Comparison of ENCODE assay signal across 1 cellular context in genomic region chr5:42876375-42876844, GRCh38.
TF ChIP-seq lines count a peak whose summit lies in the region.

No MANE protein-coding gene starts in this region.

TF ChIP-seq in K562, 482 proteins besides CTCF, POLR2A, EP300 and RAD21 (continued from another document and continues in another):
- TF ChIP-seq CTBP1 (IDR thresholded peaks at IDR 0.05; ENCODE audit: borderline replicate concordance) (peak; percentile 49; the same call in 1 of the 2 replicates), MNT (conservative IDR thresholded peaks at IDR 0.05) (peak in 1 of 2 experiments; percentile 59; a peak in 2 of 4 replicates), ARID1B (IDR thresholded peaks at IDR 0.05) (peak; percentile 91), ELF4 (CRISPR knock-in tag; IDR thresholded peaks at IDR 0.05) (no peak), PBX2 (CRISPR knock-in tag; IDR thresholded peaks at IDR 0.05; ENCODE audit: low read depth) (peak; percentile 74), PBX2 (tag; conservative IDR thresholded peaks at IDR 0.05; ENCODE audit: low read depth) (peak; percentile 99), EP400 (IDR thresholded peaks at IDR 0.05) (0 out of 2 replicates have a peak, but pooled peaks have one; percentile 31), ZNF316 (IDR thresholded peaks at IDR 0.05) (peak; percentile 99), ZNF280B (CRISPR knock-in tag; IDR thresholded peaks at IDR 0.05) (no peak), ZFP36 (IDR thresholded peaks at IDR 0.05; ENCODE audit: low read depth, low read length, partially characterized antibody) (peak; percentile 15), SFPQ (IDR thresholded peaks at IDR 0.05; ENCODE audit: low read depth, low read length) (no peak), ARID3B (CRISPR knock-in tag; IDR thresholded peaks at IDR 0.05; ENCODE audit: borderline replicate concordance) (no peak), NELFE (IDR thresholded peaks at IDR 0.05; ENCODE audit: insufficient read depth, insufficient read length) (no peak), KDM1A (IDR thresholded peaks at IDR 0.05) (peak; percentile 81 to 83), SLC30A9 (CRISPR knock-in tag; IDR thresholded peaks at IDR 0.05) (no peak), ZNF197 (CRISPR knock-in tag; IDR thresholded peaks at IDR 0.05; ENCODE audit: low read depth) (0 out of 2 replicates have a peak, but pooled peaks have one; percentile 48), SMARCE1 (IDR thresholded peaks at IDR 0.05) (peak; percentile 89), MAFK (IDR thresholded peaks at IDR 0.05; ENCODE audit: low read length) (peak; percentile 90), MEIS2 (IDR thresholded peaks at IDR 0.05; ENCODE audit: partially characterized antibody) (peak; percentile 100), THRA (IDR thresholded peaks at IDR 0.05) (no peak), NR2C2 (CRISPR knock-in tag; IDR thresholded peaks at IDR 0.05) (no peak), NR2C2 (tag; IDR thresholded peaks at IDR 0.05) (peak; percentile 75), FOSL1 (tag; conservative IDR thresholded peaks at IDR 0.05) (peak; percentile 44), RHOXF2B (CRISPR knock-in tag; conservative IDR thresholded peaks at IDR 0.05) (no peak), KDM2B (CRISPR knock-in tag; IDR thresholded peaks at IDR 0.05) (no peak), ZMIZ1 (IDR thresholded peaks at IDR 0.05; ENCODE audit: low read depth in 2 of 2, low read length in 2 of 2) (peak in 1 of 2 experiments; percentile 70; a peak in 2 of 4 replicates), NFIC (IDR thresholded peaks at IDR 0.05) (peak; percentile 26; the same call in 1 of the 2 replicates), MAZ (CRISPR knock-in tag; conservative IDR thresholded peaks at IDR 0.05 in 1 of 2, IDR thresholded peaks at IDR 0.05 in 1 of 2) (0 out of 4 replicates have a peak, but pooled peaks of 1 of the 2 experiments have one; percentile 11), CCNT2 (IDR thresholded peaks at IDR 0.05; ENCODE audit: borderline replicate concordance, extremely low read depth, insufficient read length, low read depth, low read length) (peak; percentile 66), SMARCA4 (IDR thresholded peaks at IDR 0.05) (peak; percentile 93), GTF3C2 (IDR thresholded peaks at IDR 0.05; ENCODE audit: borderline replicate concordance, extremely low read depth, insufficient read length) (no peak), IRF9 (tag; IDR thresholded peaks at IDR 0.05) (peak; percentile 49; the same call in 1 of the 2 replicates), DMBX1 (CRISPR knock-in tag; IDR thresholded peaks at IDR 0.05; ENCODE audit: borderline replicate concordance) (no peak), KAT8 (IDR thresholded peaks at IDR 0.05; ENCODE audit: low read depth) (no peak), MTA3 (IDR thresholded peaks at IDR 0.05; ENCODE audit: borderline replicate concordance) (0 out of 2 replicates have a peak, but pooled peaks have one; percentile 33), TBL1XR1 (IDR thresholded peaks at IDR 0.05; ENCODE audit: low read length in 2 of 2) (peak in 1 of 2 experiments; percentile 70; a peak in 2 of 4 replicates), SMARCC2 (IDR thresholded peaks at IDR 0.05; ENCODE audit: low read depth) (peak; percentile 83), HDAC3 (IDR thresholded peaks at IDR 0.05; ENCODE audit: borderline replicate concordance, partially characterized antibody) (peak; percentile 77), NBN (IDR thresholded peaks at IDR 0.05; ENCODE audit: low read depth) (0 out of 2 replicates have a peak, but pooled peaks have one; percentile 1), BHLHE40 (IDR thresholded peaks at IDR 0.05; ENCODE audit: low read length) (peak; percentile 70), KDM4B (IDR thresholded peaks at IDR 0.05; ENCODE audit: borderline replicate concordance in 2 of 2, low read depth in 1 of 2) (no peak), ZNF644 (tag; IDR thresholded peaks at IDR 0.05; ENCODE audit: low read depth) (peak; percentile 12; the same call in 1 of the 2 replicates), POLR2H (tag; IDR thresholded peaks at IDR 0.05; ENCODE audit: low read depth) (0 out of 2 replicates have a peak, but pooled peaks have one; percentile 55), MYC (IDR thresholded peaks at IDR 0.05; ENCODE audit: low read depth, low read length) (peak; percentile 60; the same call in 1 of the 2 replicates), MYC (CRISPR knock-in tag; IDR thresholded peaks at IDR 0.05; ENCODE audit: borderline replicate concordance, low read depth) (no peak)
